Comparison of ENCODE assay signal across 8 cellular contexts in genomic region chr9:129889936-129890717, GRCh38. TPM values are rescaled to one million over a fixed set of nuclear protein-coding genes. Genes with fewer than 3 reads are reported as not detected.
A peak's percentile ranks its signal among the peaks of the same experiment; 100 is the strongest.
DNase-seq lines count a peak whose midpoint lies in the region; TF ChIP-seq lines count a peak whose summit lies in the region.

No MANE protein-coding gene starts in this region.

- CTCF ChIA-PET in MCF 10A (lab: Yijun Ruan, JAX) = interaction anchor here (0.6 to 0.7 kb wide), 2 partner anchors 24 to 153 kb away, joined by 3 read pairs; partner anchors contain the start of gene FNBP1

- peak overlapping the region in 50 of 59 donors; percentile 4 to 92 (median 71) for H3K27ac ChIP-seq in dorsolateral prefrontal cortex

- H3K4me3 ChIP-seq in GM12865 (ENCODE audit: low read depth, low read length) (peak overlapping the region; percentile 15), dorsolateral prefrontal cortex (peak overlapping the region in 12 of 59 donors; percentile 3 to 35 (median 16)), foreskin fibroblast (ENCODE audit: low read depth in 1 of 2, low read length in 2 of 2) (no peak overlapping the region)

- no TSS peak for BruUV-seq in MCF 10A (replicated peaks; lab: Mats Ljungman, UMichigan)

- no peak overlapping the region for H3K4me3 Mint-ChIP-seq in MCF 10A (ENCODE audit: unreplicated experiment)

- POLR2A ChIA-PET in MCF 10A (lab: Yijun Ruan, JAX) = no interaction called here

- no peak overlapping the region for H3K27ac Mint-ChIP-seq in MCF 10A (ENCODE audit: low read depth, unreplicated experiment)

- no peaks in the 10 kb centered on the region for H3K27me3 ChIP-seq in dorsolateral prefrontal cortex

- H3K4me1 Mint-ChIP-seq in MCF 10A (ENCODE audit: insufficient read depth, unreplicated experiment) = peaks cover 5% of the 10 kb centered on the region

- peak; percentile 89 for DNase-seq in GM12865 (ENCODE audit: low read depth)
- DNase-seq in T-helper 9 cell = peak; percentile 48
- DNase-seq in dorsolateral prefrontal cortex = no peak
- peak; percentile 76 to 79 for DNase-seq in stimulated activated CD4-positive, alpha-beta T cell treated with anti-CD3 and anti-CD28 coated beads, Interleukin-15, amount 100 ng/mL, for 48 hours (ENCODE audit: low read depth in 2 of 2)
- no peak for DNase-seq in MCF 10A (ENCODE audit: unreplicated experiment)
- DNase-seq in foreskin fibroblast = no peak
- no peak for DNase-seq in NCI-H510A (lab: John Stamatoyannopoulos, UW)
- no peak for DNase-seq in glomerular visceral epithelial cell (ENCODE audit: extremely low spot score)

- H3K27me3 Mint-ChIP-seq in MCF 10A (ENCODE audit: insufficient read depth, unreplicated experiment) = no peaks in the 10 kb centered on the region

- TF ChIP-seq CTCF in GM12865 (IDR thresholded peaks at IDR 0.05; ENCODE audit: insufficient read depth, low read depth, low read length, missing control alignments) (no peak), dorsolateral prefrontal cortex (IDR thresholded peaks at IDR 0.05 in 54 of 56, conservative IDR thresholded peaks at IDR 0.05 in 2 of 56; ENCODE audit: low read depth in 1 of 56, partially characterized antibody in 56 of 56) (no peak), MCF 10A (IDR thresholded peaks at IDR 0.05; ENCODE audit: unreplicated experiment) (no peak), foreskin fibroblast (IDR thresholded peaks at IDR 0.05; ENCODE audit: low read depth, low read length) (no peak)

- no peaks in the 10 kb centered on the region for H3K9me3 Mint-ChIP-seq in MCF 10A (ENCODE audit: unreplicated experiment)

- intact Hi-C loops in dorsolateral prefrontal cortex (cut with DNase I) (loop anchor here (5.0 to 10.0 kb wide), 6 partner anchors 32 to 455 kb away; no protein-coding TSS in a partner anchor), MCF 10A (cut with micrococcal nuclease) (loop anchor here (5.0 kb wide), 1 partner anchor 347 kb away; no protein-coding TSS in a partner anchor)

- H3K36me3 Mint-ChIP-seq in MCF 10A (ENCODE audit: insufficient read depth, unreplicated experiment) = peaks cover 24% of the 10 kb centered on the region

RNA-seq across cellular contexts. Expression of gene USP20, which starts 54.9 kb away (rescaled TPM):
- total RNA-seq in dorsolateral prefrontal cortex (10 to 100 TPM; 44.3 to 74.1 (median 56.9) TPM), MCF 10A (2022) (14.7 and 17.1 TPM in 2 replicates)

RNA-seq across cellular contexts. Expression of gene C9orf78, which starts 55.1 kb away (rescaled TPM):
- 10 to 100 TPM; 33.2 to 64.4 (median 43.1) TPM for total RNA-seq in dorsolateral prefrontal cortex
- total RNA-seq in MCF 10A (2022) = 27.6 and 30.0 TPM in 2 replicates

Comparison
In these comparisons a context has a peak if more than half of its experiments do, and no peak if none do; other contexts are left out.
1. DNase-seq: peak in GM12865 (single experiment), T-helper 9 cell (single experiment) and stimulated activated CD4-positive, alpha-beta T cell treated with anti-CD3 and anti-CD28 coated beads, Interleukin-15, amount 100 ng/mL, for 48 hours (2 of 2); none in dorsolateral prefrontal cortex (0 of 10), MCF 10A (single experiment), foreskin fibroblast (0 of 2), NCI-H510A (single experiment) and glomerular visceral epithelial cell (single experiment).